Comparison of ENCODE assay signal across 21 cellular contexts in genomic region chr1:204069887-204070286, GRCh38.
"Had no signal": no experiment of that assay in that cellular context is flagged by ENCODE, and none has a peak within 500 bp of the region (broad histone marks: within the 10 kb centered on the region; RNA-seq: fewer than 3 reads in every experiment).

No MANE protein-coding gene starts in this region.

- H3K9me3 ChIP-seq: lower lobe of right lung, right lobe of liver, thoracic aorta, tibial nerve, upper lobe of right lung, uterus had no signal

- H3K27ac Mint-ChIP-seq: stimulated activated naive B cell treated with anti-CD40 and anti-IgM and Interleukin-4, amounts not matched to agents 10 μg/mL and 1 μg/mL and 100 μg/mL, for 72 hours; stimulated activated naive CD8-positive, alpha-beta T cell treated with anti-CD3 and anti-CD28 coated beads, Interleukin-15, Interleukin-2, amounts not matched to agents 100 ng/mL and 50 ng/mL, for 24 hours had no signal

- H3K4me1 ChIP-seq: uterus had no signal

- H3K4me3 ChIP-seq: lower lobe of right lung, right lobe of liver, thoracic aorta, tibial nerve, upper lobe of right lung, uterus had no signal

- FAIRE-seq: keratinocyte, small intestine had no signal

- H3K36me3 ChIP-seq: lower lobe of right lung, right lobe of liver, thoracic aorta, tibial nerve, upper lobe of right lung, uterus had no signal

- H3K27me3 ChIP-seq: right lobe of liver, tibial nerve, upper lobe of right lung, uterus had no signal

- ATAC-seq: esophagus mucosa; left ventricle myocardium superior; lower lobe of right lung; naive thymus-derived CD8-positive, alpha-beta T cell; right lobe of liver; stimulated activated naive B cell treated with anti-CD40 and anti-IgM and Interleukin-4, amounts not matched to agents 10 μg/mL and 1 μg/mL and 100 μg/mL, for 72 hours; upper lobe of right lung had no signal

- H3K9me3 Mint-ChIP-seq: stimulated activated naive CD8-positive, alpha-beta T cell treated with anti-CD3 and anti-CD28 coated beads, Interleukin-15, Interleukin-2, amounts not matched to agents 100 ng/mL and 50 ng/mL, for 24 hours had no signal

- H3K4me3 Mint-ChIP-seq: stimulated activated naive B cell treated with anti-CD40 and anti-IgM and Interleukin-4, amounts not matched to agents 10 μg/mL and 1 μg/mL and 100 μg/mL, for 72 hours; stimulated activated naive CD8-positive, alpha-beta T cell treated with anti-CD3 and anti-CD28 coated beads, Interleukin-15, Interleukin-2, amounts not matched to agents 100 ng/mL and 50 ng/mL, for 24 hours had no signal

- H3K36me3 Mint-ChIP-seq: naive thymus-derived CD8-positive, alpha-beta T cell; stimulated activated naive B cell treated with anti-CD40 and anti-IgM and Interleukin-4, amounts not matched to agents 10 μg/mL and 1 μg/mL and 100 μg/mL, for 72 hours had no signal

- DNase-seq: cerebellar nuclear complex; cortex of kidney; foreskin fibroblast; hypothalamus; left ventricle myocardium superior; lower lobe of right lung; naive thymus-derived CD8-positive, alpha-beta T cell; nucleus accumbens; right lobe of liver; small intestine; stimulated activated CD4-positive, alpha-beta T cell treated with anti-CD3 and anti-CD28 coated beads, Interleukin-15, amount 100 ng/mL, for 24 hours; stimulated activated CD4-positive, alpha-beta T cell treated with anti-CD3 and anti-CD28 coated beads, Interleukin-2, amount 100 ng/mL, for 48 hours; stimulated activated naive B cell treated with anti-CD40 and anti-IgM and Interleukin-4, amounts not matched to agents 10 μg/mL and 1 μg/mL and 100 μg/mL, for 72 hours; upper lobe of right lung; uterus had no signal

- H3K27ac ChIP-seq: epithelial cell of prostate, lower lobe of right lung, right lobe of liver, thoracic aorta, tibial nerve, upper lobe of right lung, uterus had no signal
